8 cellular contexts compared by ENCODE assay signal in genomic region chr5:41835625-41836024, GRCh38. TPM values are rescaled to one million over a fixed set of nuclear protein-coding genes. Genes with fewer than 3 reads are reported as not detected.
DNase-seq lines count a peak whose midpoint lies in the region; ATAC-seq and TF ChIP-seq lines count a peak whose summit lies in the region.

No MANE protein-coding gene starts in this region.

- no peaks in the 10 kb centered on the region for H3K27me3 ChIP-seq in ascending aorta
- no peaks in the 10 kb centered on the region for H3K27me3 ChIP-seq in kidney epithelial cell (ENCODE audit: control insufficient read depth, insufficient read depth, low read length)

- intact Hi-C loops in ascending aorta (cut with DNase I) = loop anchor here (10.0 kb wide), 1 partner anchor 201 kb away; no protein-coding TSS in a partner anchor

- no peak for ATAC-seq in HG02840 (IDR thresholded peaks at IDR 0.05; ENCODE audit: low FRiP score, unreplicated experiment)

- H3K9me3 ChIP-seq in ascending aorta = no peaks in the 10 kb centered on the region

- peaks cover 4 to 17% of the 10 kb centered on the region in 2 donors for H3K4me1 ChIP-seq in ascending aorta

- no peak for TF ChIP-seq CTCF in ascending aorta (IDR thresholded peaks at IDR 0.05)
- TF ChIP-seq CTCF in kidney epithelial cell (IDR thresholded peaks at IDR 0.05; ENCODE audit: insufficient read depth, low read length, poor library complexity, severe bottlenecking) = no peak

- H3K4me3 ChIP-seq in ascending aorta (no peak overlapping the region), kidney epithelial cell (ENCODE audit: low read depth, low read length) (no peak overlapping the region)

- peak; percentile 57 for DNase-seq in ACHN
- peak; percentile 92 for DNase-seq in HT1080 (ENCODE audit: low read depth)
- DNase-seq in ascending aorta (ENCODE audit: low spot score in 2 of 2) = peak; percentile 50 to 74
- DNase-seq in kidney epithelial cell (ENCODE audit: low read depth) = peak; percentile 63
- DNase-seq in DMS 273 (lab: John Stamatoyannopoulos, UW; ENCODE audit: unreplicated experiment) = no peak
- DNase-seq in NCI-H345 (lab: John Stamatoyannopoulos, UW) = no peak
- DNase-seq in putamen (ENCODE audit: low spot score) = no peak

- peak overlapping the region; percentile 24 to 62 for H3K27ac ChIP-seq in ascending aorta

- in situ Hi-C loops in ACHN (cut with HindIII; ENCODE audit: low pct_ligation_motif_present, low pct_unique_long_range_greater_than_20kb, low sequenced_read_pairs) = no loop called here

- H3K36me3 ChIP-seq in ascending aorta (peaks cover 0 to 18% of the 10 kb centered on the region in 2 donors), kidney epithelial cell (ENCODE audit: control insufficient read depth, insufficient read depth, low read length) (no peaks in the 10 kb centered on the region)

RNA-seq across cellular contexts. Expression of gene OXCT1, which starts 34.6 kb away (rescaled TPM):
- 17.4 and 17.6 TPM in 2 replicates for total RNA-seq in HT1080 (2014; rRNA removed; shearing (Covaris generic))
- polyA plus RNA-seq in HT1080 (2015; cell fraction: cytosol; rRNA removed) = 19.5 and 23.7 TPM in 2 replicates
- polyA plus RNA-seq in HT1080 (2015; cell fraction: nucleus; rRNA removed) = 28.1 and 30.5 TPM in 2 replicates
- total RNA-seq in ascending aorta = 3.1 TPM
- total RNA-seq in kidney epithelial cell = 20.9 and 21.0 TPM in 2 replicates

Comparison
In these comparisons a context has a peak if more than half of its experiments do, and no peak if none do; other contexts are left out.
1. DNase-seq: peak in ACHN (single experiment), HT1080 (single experiment), ascending aorta (2 of 2) and kidney epithelial cell (single experiment); none in DMS 273 (single experiment), NCI-H345 (single experiment) and putamen (single experiment).